8 cellular contexts compared by ENCODE assay signal in the genomic region with DNA sequence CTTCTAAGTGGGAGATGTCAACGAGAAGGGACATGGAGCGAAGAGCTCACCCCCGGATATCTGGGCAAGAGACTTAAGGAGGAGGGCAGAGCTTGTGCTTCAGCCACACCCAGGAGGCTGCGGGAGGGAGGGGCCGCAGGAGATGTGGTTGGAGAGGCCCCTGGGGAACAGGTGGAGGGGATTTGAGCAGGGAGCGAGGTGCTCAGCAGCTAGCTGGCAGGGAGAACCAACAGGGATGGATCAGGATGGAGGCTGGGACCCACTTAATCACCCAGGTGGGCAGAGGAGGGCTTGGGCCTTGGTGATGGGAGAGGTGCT.
A peak's percentile ranks its signal among the peaks of the same experiment; 100 is the strongest.
DNase-seq lines count a peak whose midpoint lies in the region; ATAC-seq and TF ChIP-seq lines count a peak whose summit lies in the region.

No MANE protein-coding gene starts in this region.

- H3K27me3 ChIP-seq in BE2C: no peaks in the 10 kb centered on the region

- H3K4me3 ChIP-seq in BE2C (ENCODE audit: low read depth, low read length): no peak overlapping the region

- H3K4me1 Mint-ChIP-seq in activated T-cell treated with anti-CD3 and anti-CD28 coated beads, Interleukin-2, amount 50 U/mL, for 72 hours (ENCODE audit: low read depth): peaks cover 62% of the 10 kb centered on the region
- peaks cover 51 to 67% (median 60%) of the 10 kb centered on the region in 3 donors for H3K4me1 Mint-ChIP-seq in naive B cell

- no peaks in the 10 kb centered on the region for H3K9me3 Mint-ChIP-seq in activated T-cell treated with anti-CD3 and anti-CD28 coated beads, Interleukin-2, amount 50 U/mL, for 72 hours
- no peaks in the 10 kb centered on the region for H3K9me3 Mint-ChIP-seq in naive B cell

- H3K4me3 Mint-ChIP-seq in activated T-cell treated with anti-CD3 and anti-CD28 coated beads, Interleukin-2, amount 50 U/mL, for 72 hours: peak overlapping the region; percentile 68 to 97
- peak overlapping the region; percentile 69 to 93 (median 83) for H3K4me3 Mint-ChIP-seq in naive B cell

- DNase-seq in activated T-cell treated with anti-CD3 and anti-CD28 coated beads, Interleukin-2, amount 50 U/mL, for 72 hours: no peak
- DNase-seq in naive B cell (no peak), AG08395 (ENCODE audit: low spot score) (no peak), NCI-H1694 (lab: John Stamatoyannopoulos, UW) (no peak), BE2C (no peak), globus pallidus (ENCODE audit: low spot score) (no peak)

- H3K27ac Mint-ChIP-seq in activated T-cell treated with anti-CD3 and anti-CD28 coated beads, Interleukin-2, amount 50 U/mL, for 72 hours: peak overlapping the region; percentile 99
- peak overlapping the region; percentile 87 to 99 (median 98) for H3K27ac Mint-ChIP-seq in naive B cell

- no peaks in the 10 kb centered on the region for H3K4me1 ChIP-seq in BE2C

- H3K9me3 ChIP-seq in BE2C: no peaks in the 10 kb centered on the region

- H3K36me3 ChIP-seq in BE2C: no peaks in the 10 kb centered on the region

- H3K36me3 Mint-ChIP-seq in activated T-cell treated with anti-CD3 and anti-CD28 coated beads, Interleukin-2, amount 50 U/mL, for 72 hours (ENCODE audit: insufficient read depth in 2 of 2): peaks cover 2 to 7% of the 10 kb centered on the region in 2 donors
- H3K36me3 Mint-ChIP-seq in naive B cell: peaks cover 0 to 7% of the 10 kb centered on the region in 2 donors

- no peak for TF ChIP-seq CTCF in BE2C (IDR thresholded peaks at IDR 0.05; ENCODE audit: low read depth, low read length)

- no peaks in the 10 kb centered on the region for H3K27me3 Mint-ChIP-seq in activated T-cell treated with anti-CD3 and anti-CD28 coated beads, Interleukin-2, amount 50 U/mL, for 72 hours (ENCODE audit: low read depth)
- no peaks in the 10 kb centered on the region for H3K27me3 Mint-ChIP-seq in naive B cell

- ATAC-seq in GM19035 (IDR thresholded peaks at IDR 0.05; ENCODE audit: unreplicated experiment) (peak; percentile 15), HG03097 (IDR thresholded peaks at IDR 0.05; ENCODE audit: low FRiP score, unreplicated experiment) (peak; percentile 22), naive B cell (ENCODE audit: low read depth in 2 of 2) (no peak)
- ATAC-seq in activated T-cell treated with anti-CD3 and anti-CD28 coated beads, Interleukin-2, amount 50 U/mL, for 72 hours (replicated peaks in 1 of 2): peak; percentile 8 to 16

Comparison
In these comparisons a context has a peak if more than half of its experiments do, and no peak if none do; other contexts are left out.
1. ATAC-seq: peak in GM19035 (single experiment), HG03097 (single experiment) and activated T-cell treated with anti-CD3 and anti-CD28 coated beads, Interleukin-2, amount 50 U/mL, for 72 hours (2 of 2); none in naive B cell (0 of 2).